Comparison of ENCODE assay signal across 9 cellular contexts in genomic region chr1:84853743-84854721, GRCh38. TPM values are rescaled to one million over a fixed set of nuclear protein-coding genes. Genes with fewer than 3 reads are reported as not detected.
DNase-seq lines count a peak whose midpoint lies in the region; ATAC-seq, FAIRE-seq and TF ChIP-seq lines count a peak whose summit lies in the region.
"Had no signal": no experiment of that assay in that cellular context is flagged by ENCODE, and none has a peak within 500 bp of the region (broad histone marks: within the 10 kb centered on the region; RNA-seq: fewer than 3 reads in every experiment).

No MANE protein-coding gene starts in this region.

- no peaks in the 10 kb centered on the region for H3K27me3 Mint-ChIP-seq in chondrocyte (ENCODE audit: low read depth)

- DNase-seq in AG08395 (ENCODE audit: low spot score) (peak; percentile 41), RCC 7860 (ENCODE audit: low spot score) (peak; percentile 96), chondrocyte (ENCODE audit: low spot score) (no peak), retinal pigment epithelial cell (ENCODE audit: low read depth) (peak; percentile 29), putamen (ENCODE audit: low spot score) (no peak), iPS-NIHi7 (ENCODE audit: extremely low spot score) (no peak)

- H3K9me3 Mint-ChIP-seq in chondrocyte (ENCODE audit: low read depth), result peaks cover 3% of the 10 kb centered on the region

- TF ChIP-seq CTCF in chondrocyte (IDR thresholded peaks at IDR 0.05) (no peak), retinal pigment epithelial cell (conservative IDR thresholded peaks at IDR 0.05; ENCODE audit: low read depth, low read length) (no peak)

- H3K36me3 Mint-ChIP-seq in chondrocyte (ENCODE audit: low read depth), result peaks cover 3% of the 10 kb centered on the region

- ATAC-seq in GM18867 (IDR thresholded peaks at IDR 0.05; ENCODE audit: unreplicated experiment) (peak; percentile 97), HG03039 (IDR thresholded peaks at IDR 0.05; ENCODE audit: unreplicated experiment) (peak; percentile 98)

- H3K4me3 ChIP-seq in retinal pigment epithelial cell (ENCODE audit: low read length), result no peak overlapping the region

- peak overlapping the region; percentile 81 for H3K27ac Mint-ChIP-seq in chondrocyte (ENCODE audit: unreplicated experiment)

- no peak overlapping the region for H3K4me3 Mint-ChIP-seq in chondrocyte (ENCODE audit: unreplicated experiment)

- H3K4me1 Mint-ChIP-seq in chondrocyte (ENCODE audit: low read depth), result peaks cover 26% of the 10 kb centered on the region

- FAIRE-seq in RCC 7860 (lab: Jason Lieb, UNC), result peak; percentile 98
- FAIRE-seq: H1 had no signal

RNA-seq across cellular contexts. Expression of gene LPAR3, which starts 39.0 kb away (rescaled TPM):
- total RNA-seq in chondrocyte, result not detected in 3 replicates

Comparison
In these comparisons a context has a peak if more than half of its experiments do, and no peak if none do; other contexts are left out.
1. DNase-seq: peak in AG08395 (single experiment), RCC 7860 (single experiment) and retinal pigment epithelial cell (single experiment); none in chondrocyte (single experiment), putamen (single experiment) and iPS-NIHi7 (single experiment).